Comparison of ENCODE assay signal across 4 cellular contexts in the genomic region with DNA sequence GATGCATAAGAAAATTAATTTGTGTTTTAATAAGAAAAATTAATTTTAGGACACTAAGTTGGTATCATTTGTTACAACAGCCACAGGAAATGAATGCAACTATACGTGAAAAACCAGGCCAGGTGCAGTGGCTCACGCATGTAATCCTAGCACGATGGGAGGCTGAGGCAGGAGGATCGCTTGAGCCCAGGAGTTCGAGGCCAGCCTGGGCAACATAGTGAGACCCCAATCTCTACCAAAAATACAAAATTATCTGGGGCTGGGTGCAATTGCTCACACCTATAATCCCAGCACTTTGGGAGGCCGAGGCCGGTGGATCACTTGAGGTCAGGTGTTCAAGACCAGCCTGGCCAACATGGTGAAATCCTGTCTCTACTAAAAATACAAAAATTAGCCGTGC.
DNase-seq lines count a peak whose midpoint lies in the region; ATAC-seq, FAIRE-seq and TF ChIP-seq lines count a peak whose summit lies in the region.
"Not testable (repeated sequence)": the region's sequence is repeated elsewhere in the genome, so short reads cannot be mapped to it uniquely, and the experiment has no call there.

No MANE protein-coding gene starts in this region.

- not testable (repeated sequence) for H2AFZ ChIP-seq in K562 (ENCODE audit: low read depth, low read length); HepG2 (ENCODE audit: low read length)

- intact Hi-C loops in K562 (cut with micrococcal nuclease) = not testable (repeated sequence)
- intact Hi-C loops in HepG2 (cut with micrococcal nuclease; ENCODE audit: unreplicated experiment) = loop anchor here (2.0 kb wide), 1 partner anchor 130 kb away; no protein-coding TSS in a partner anchor

- H3K9me3 ChIP-seq in HEK293 (ENCODE audit: control insufficient read depth, insufficient read depth, low read depth, low read length); K562 (replicated peaks; ENCODE audit: control insufficient read depth, insufficient read depth, low read depth, low read length); HepG2 (ENCODE audit: low read length): not testable (repeated sequence)

- in situ Hi-C loops in K562 (cut with MboI); HepG2 (cut with HindIII; ENCODE audit: extremely low pct_ligation_motif_present, low pct_unique_long_range_greater_than_20kb): not testable (repeated sequence)

- H3K9me1 ChIP-seq in K562 (ENCODE audit: control insufficient read depth, insufficient read depth, low read length) = not testable (repeated sequence)

- not testable (repeated sequence) for H3K36me3 ChIP-seq in HEK293 (ENCODE audit: control insufficient read depth in 2 of 2, insufficient read depth in 1 of 2, low read length in 2 of 2); K562 (ENCODE audit: control insufficient read depth, insufficient read depth, low read length); HepG2 (replicated peaks in 1 of 2; ENCODE audit: control insufficient read depth in 1 of 2, insufficient read depth in 2 of 2, low read length in 2 of 2)

- DNase-seq in WTC11 (ENCODE audit: low spot score); K562 (ENCODE audit: extremely low read depth in 1 of 4, low spot score in 3 of 4); HepG2 (ENCODE audit: low spot score): not testable (repeated sequence)

- not testable (repeated sequence) for H3K79me2 ChIP-seq in K562 (ENCODE audit: control insufficient read depth, insufficient read depth, low read length); HepG2 (ENCODE audit: insufficient read depth, low read length)

- H3K27ac Mint-ChIP-seq in WTC11 = not testable (repeated sequence)

- H3K4me3 ChIP-seq in HEK293 (ENCODE audit: low read depth, low read length); K562; HepG2 (replicated peaks in 1 of 3; ENCODE audit: insufficient read depth in 1 of 3, low read depth in 2 of 3, low read length in 3 of 3): not testable (repeated sequence)

- not testable (repeated sequence) for TF ChIP-seq CTCF in HEK293 (tag by site-specific recombination; IDR thresholded peaks at IDR 0.05); WTC11 (IDR thresholded peaks at IDR 0.05); K562 (IDR thresholded peaks at IDR 0.05 in 2 of 3, conservative IDR thresholded peaks at IDR 0.05 in 1 of 3; ENCODE audit: insufficient read depth in 2 of 3, low read depth in 1 of 3, low read length in 3 of 3); HepG2 (CRISPR knock-in tag; IDR thresholded peaks at IDR 0.05)

- H3K36me3 Mint-ChIP-seq in WTC11 = not testable (repeated sequence)

- CTCF ChIA-PET in HEK293 (lab: Yijun Ruan, JAX) = interaction anchor here (0.8 to 1.7 kb wide), 20 partner anchors 9 to 490 kb away, joined by 3 to 11 read pairs (median 4); no protein-coding TSS in a partner anchor
- CTCF ChIA-PET in WTC11 (lab: Charles Lee) = interaction anchor here (1.0 to 3.1 kb wide), 13 partner anchors 9 to 309 kb away, joined by 3 to 18 read pairs (median 6); no protein-coding TSS in a partner anchor
- CTCF ChIA-PET in K562 (lab: Yijun Ruan, JAX; ENCODE audit: low intra/inter-chr PET ratio); HepG2 (lab: Yijun Ruan, JAX; ENCODE audit: low intra/inter-chr PET ratio, low total read pairs): not testable (repeated sequence)

- not testable (repeated sequence) for H3K4me3 Mint-ChIP-seq in WTC11

- not testable (repeated sequence) for H3K4me1 ChIP-seq in HEK293 (ENCODE audit: control insufficient read depth, insufficient read depth, low read length)
- H3K4me1 ChIP-seq in K562 (replicated peaks in 1 of 2; ENCODE audit: control insufficient read depth in 2 of 2, insufficient read depth in 2 of 2, low read length in 2 of 2) (peaks cover 0 to 41% of the 10 kb centered on the region in 2 experiments; a peak in 3 of 5 replicates), HepG2 (ENCODE audit: insufficient read depth, low read length) (peaks cover 12% of the 10 kb centered on the region)

- WGBS in K562 (ENCODE audit: insufficient coverage, low coverage, missing lambda C conversion rate) = 70% methylated on average over 8 of the region's 8 CpGs
- 74% methylated on average over 8 of the region's 8 CpGs for WGBS in HepG2 (ENCODE audit: low lambda C conversion rate)

- not testable (repeated sequence) for H3K27me3 ChIP-seq in K562 (ENCODE audit: control insufficient read depth in 2 of 2, insufficient read depth in 2 of 2, low read length in 2 of 2); HepG2 (ENCODE audit: control insufficient read depth in 1 of 2, insufficient read depth in 2 of 2, low read length in 2 of 2)

- not testable (repeated sequence) for BruUV-seq in K562 (replicated peaks; lab: Mats Ljungman, UMichigan); HepG2 (replicated peaks; lab: Mats Ljungman, UMichigan)

- POLR2A ChIA-PET in HEK293 (lab: Yijun Ruan, JAX) (interaction anchor here (0.5 to 1.4 kb wide), 2 partner anchors 20 to 130 kb away, joined by 4 to 7 read pairs; no protein-coding TSS in a partner anchor), WTC11 (lab: Charles Lee) (interaction anchor here (0.7 kb wide), 1 partner anchor 17 kb away, joined by 3 read pairs; no protein-coding TSS in a partner anchor), K562 (lab: Yijun Ruan, JAX) (interaction anchor here (0.6 kb wide), 2 partner anchors 12 kb away, joined by 3 read pairs; no protein-coding TSS in a partner anchor)
- POLR2A ChIA-PET in HepG2 (lab: Yijun Ruan, JAX) = not testable (repeated sequence)

- H3K27ac ChIP-seq in HEK293 (ENCODE audit: extremely low read depth, low read depth, low read length); K562 (ENCODE audit: extremely low read depth, low read depth, low read length); HepG2 (ENCODE audit: extremely low read length, insufficient read depth, low read length): not testable (repeated sequence)

- H3K27me3 Mint-ChIP-seq in WTC11 (ENCODE audit: low read depth) = not testable (repeated sequence)

- not testable (repeated sequence) for TF ChIP-seq EP300 in K562 (IDR thresholded peaks at IDR 0.05; ENCODE audit: low read length); HepG2 (IDR thresholded peaks at IDR 0.05; ENCODE audit: low read depth in 2 of 2, low read length in 2 of 2); HepG2 (CRISPR knock-in tag; IDR thresholded peaks at IDR 0.05; ENCODE audit: borderline replicate concordance)

- not testable (repeated sequence) for H3K9me3 Mint-ChIP-seq in WTC11

- not testable (repeated sequence) for H3K9ac ChIP-seq in K562 (ENCODE audit: insufficient read depth in 1 of 2, low read depth in 2 of 2, low read length in 2 of 2); HepG2 (ENCODE audit: insufficient read depth, low read depth, low read length)

- ATAC-seq in WTC11, K562, HepG2: not testable (repeated sequence)

- not testable (repeated sequence) for TF ChIP-seq POLR2A in K562 (conservative IDR thresholded peaks at IDR 0.05); HepG2 (IDR thresholded peaks at IDR 0.05; ENCODE audit: insufficient read depth in 1 of 2, low read depth in 2 of 2, low read length in 2 of 2)

- peaks cover 35% of the 10 kb centered on the region for H3K4me1 Mint-ChIP-seq in WTC11

- peaks cover 60% of the 10 kb centered on the region for H4K20me1 ChIP-seq in K562 (replicated peaks; ENCODE audit: control insufficient read depth, insufficient read depth, low read length)
- not testable (repeated sequence) for H4K20me1 ChIP-seq in HepG2 (ENCODE audit: insufficient read depth, low read length)

- not testable (repeated sequence) for TF ChIP-seq RAD21 in K562 (CRISPR knock-in tag; conservative IDR thresholded peaks at IDR 0.05 in 1 of 2, IDR thresholded peaks at IDR 0.05 in 1 of 2); HepG2 (CRISPR knock-in tag; IDR thresholded peaks at IDR 0.05)

- H3K4me2 ChIP-seq in K562 (ENCODE audit: insufficient read depth, low read length); HepG2 (ENCODE audit: low read depth, low read length): not testable (repeated sequence)

- not testable (repeated sequence) for FAIRE-seq in K562 (lab: Jason Lieb, UNC); HepG2 (lab: Jason Lieb, UNC)

TF ChIP-seq in HEK293, 187 proteins besides CTCF, POLR2A, EP300 and RAD21:
- TF ChIP-seq ZNF121 (tag by site-specific recombination; IDR thresholded peaks at IDR 0.05) = peak; percentile 94
TF ChIP-seq in HEK293: peak in this region for 1; not testable (repeated sequence) for 186.

TF ChIP-seq in WTC11, 78 proteins besides CTCF, POLR2A, EP300 and RAD21:
- TF ChIP-seq ZNF121 (CRISPR knock-in tag; IDR thresholded peaks at IDR 0.05) = peak; percentile 92

TF ChIP-seq in K562, 482 proteins besides CTCF, POLR2A, EP300 and RAD21:
- TF ChIP-seq BCOR (IDR thresholded peaks at IDR 0.05) (peak; percentile 43; the same call in 1 of the 2 replicates), ZNF121 (CRISPR knock-in tag; conservative IDR thresholded peaks at IDR 0.05) (peak; percentile 84)

TF ChIP-seq in HepG2, 621 proteins besides CTCF, POLR2A, EP300 and RAD21:
- TF ChIP-seq ZNF121 (CRISPR knock-in tag; IDR thresholded peaks at IDR 0.05) = peak; percentile 24; the same call in 1 of the 2 replicates
